Comparison of ENCODE assay signal across 1 cellular context in genomic region chr11:2466869-2467694, GRCh38.
TF ChIP-seq lines count a peak whose summit lies in the region.

No MANE protein-coding gene starts in this region.

TF ChIP-seq in K562, 482 proteins besides CTCF, POLR2A, EP300 and RAD21 (continued from another document):
- TF ChIP-seq USF1 (CRISPR knock-in tag; IDR thresholded peaks at IDR 0.05) (peak; percentile 57; the same call in 1 of the 2 replicates), ZNF551 (CRISPR knock-in tag; IDR thresholded peaks at IDR 0.05) (no peak), HNRNPLL (IDR thresholded peaks at IDR 0.05; ENCODE audit: low read depth, low read length, poor library complexity, severe bottlenecking) (no peak), NFXL1 (CRISPR knock-in tag; IDR thresholded peaks at IDR 0.05) (no peak), FOXO4 (CRISPR knock-in tag; IDR thresholded peaks at IDR 0.05) (no peak), ZNF24 (IDR thresholded peaks at IDR 0.05) (no peak), CLOCK (CRISPR knock-in tag; IDR thresholded peaks at IDR 0.05; ENCODE audit: borderline replicate concordance) (no peak), GABPB1 (CRISPR knock-in tag; IDR thresholded peaks at IDR 0.05) (0 out of 2 replicates have a peak, but pooled peaks have one; percentile 8)
TF ChIP-seq in K562: peak in this region for 5.
